In the genomic region with DNA sequence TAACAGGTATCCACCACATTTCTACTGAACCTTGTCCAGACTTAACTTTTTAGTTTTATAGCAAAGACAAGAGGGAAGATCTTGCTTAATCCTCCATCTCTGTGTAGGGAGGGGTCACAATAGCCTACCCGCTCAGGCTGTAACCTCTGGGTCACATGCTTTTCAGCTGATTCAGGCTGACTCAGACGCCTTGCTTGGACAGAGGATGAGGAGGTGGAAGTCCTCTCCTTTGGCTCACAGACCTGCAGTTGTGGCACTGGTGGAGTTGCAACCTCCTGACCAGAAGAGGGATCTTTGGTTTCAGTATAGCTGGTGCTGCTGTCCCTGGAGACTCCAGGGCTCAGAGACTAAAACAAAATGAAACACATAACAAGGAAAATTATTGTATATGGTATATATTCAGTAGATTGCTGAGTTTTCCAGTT, we compare ENCODE assay signal across 10 cellular contexts. TPM values are rescaled to one million over a fixed set of nuclear protein-coding genes. Genes with fewer than 3 reads are reported as not detected.
DNase-seq lines count a peak whose midpoint lies in the region; ATAC-seq and TF ChIP-seq lines count a peak whose summit lies in the region.
"Had no signal": no experiment of that assay in that cellular context is flagged by ENCODE, and none has a peak within 500 bp of the region (broad histone marks: within the 10 kb centered on the region; RNA-seq: fewer than 3 reads in every experiment).

No MANE protein-coding gene starts in this region.

- H3K9me3 ChIP-seq in heart right ventricle, result no peaks in the 10 kb centered on the region

- peaks cover 0 to 100% (median 87%) of the 10 kb centered on the region in 9 donors for H3K36me3 ChIP-seq in heart right ventricle

- no peaks in the 10 kb centered on the region for H3K27me3 ChIP-seq in heart right ventricle

- TF ChIP-seq CTCF in heart right ventricle (IDR thresholded peaks at IDR 0.05), result peak in 1 of 9 donors; percentile 12

- H3K4me3 Mint-ChIP-seq in activated T-helper 17 cell treated with anti-CD3 and anti-CD28 coated beads, Interleukin-2, amount 50 U/mL, for 72 hours, result no peak overlapping the region
- H3K4me3 Mint-ChIP-seq in naive thymus-derived CD8-positive, alpha-beta T cell, result no peak overlapping the region
- H3K4me3 Mint-ChIP-seq: activated T-helper 1 cell treated with anti-CD3 and anti-CD28 coated beads, Interleukin-12 subunit alpha, Interleukin-12 subunit beta, Interleukin-2, Interleukin-4 antibody, amounts not matched to agents 30 ng/mL and 10 ng/mL and 1 ng/mL, durations not matched to agents 14 hours and 24 hours and 36 hours had no signal

- ATAC-seq in activated T-helper 17 cell treated with anti-CD3 and anti-CD28 coated beads, Interleukin-2, amount 50 U/mL, for 72 hours (replicated peaks), result peak; percentile 70
- ATAC-seq in heart right ventricle (peak in 7 of 8 donors; percentile 65 to 96 (median 77)), HG03139 (IDR thresholded peaks at IDR 0.05; ENCODE audit: unreplicated experiment) (no peak)
- ATAC-seq in naive thymus-derived CD8-positive, alpha-beta T cell, result no peak

- peaks cover 0 to 42% (median 14%) of the 10 kb centered on the region in 9 donors for H3K4me1 ChIP-seq in heart right ventricle

- H3K27me3 Mint-ChIP-seq in activated T-helper 17 cell treated with anti-CD3 and anti-CD28 coated beads, Interleukin-2, amount 50 U/mL, for 72 hours, result no peaks in the 10 kb centered on the region
- no peaks in the 10 kb centered on the region for H3K27me3 Mint-ChIP-seq in naive thymus-derived CD8-positive, alpha-beta T cell

- no peaks in the 10 kb centered on the region for H3K4me1 Mint-ChIP-seq in activated T-helper 17 cell treated with anti-CD3 and anti-CD28 coated beads, Interleukin-2, amount 50 U/mL, for 72 hours
- H3K4me1 Mint-ChIP-seq in naive thymus-derived CD8-positive, alpha-beta T cell, result peaks cover 0 to 15% (median 2%) of the 10 kb centered on the region in 4 donors

- DNase-seq in ELF-1 (ENCODE audit: low read depth, low spot score), result peak; percentile 65
- no peak for DNase-seq in heart right ventricle
- DNase-seq in skeletal muscle cell (ENCODE audit: low read depth), result peak; percentile 95
- DNase-seq in NCI-H1694 (lab: John Stamatoyannopoulos, UW), result no peak
- DNase-seq in naive thymus-derived CD8-positive, alpha-beta T cell, result no peak
- no peak for DNase-seq in DMS153 (lab: John Stamatoyannopoulos, UW)
- DNase-seq: NCI-H1048 had no signal

- H3K4me3 ChIP-seq in heart right ventricle, result no peak overlapping the region
- H3K4me3 ChIP-seq in skeletal muscle cell (ENCODE audit: low read depth, low read length), result no peak overlapping the region

- H3K9me3 Mint-ChIP-seq in activated T-helper 17 cell treated with anti-CD3 and anti-CD28 coated beads, Interleukin-2, amount 50 U/mL, for 72 hours, result no peaks in the 10 kb centered on the region
- no peaks in the 10 kb centered on the region for H3K9me3 Mint-ChIP-seq in naive thymus-derived CD8-positive, alpha-beta T cell
- H3K9me3 Mint-ChIP-seq: activated T-helper 1 cell treated with anti-CD3 and anti-CD28 coated beads, Interleukin-12 subunit alpha, Interleukin-12 subunit beta, Interleukin-2, Interleukin-4 antibody, amounts not matched to agents 30 ng/mL and 10 ng/mL and 1 ng/mL, durations not matched to agents 14 hours and 24 hours and 36 hours had no signal

- peak overlapping the region; percentile 2 for H3K27ac Mint-ChIP-seq in activated T-helper 17 cell treated with anti-CD3 and anti-CD28 coated beads, Interleukin-2, amount 50 U/mL, for 72 hours
- H3K27ac Mint-ChIP-seq in naive thymus-derived CD8-positive, alpha-beta T cell, result no peak overlapping the region

- POLR2A ChIA-PET in naive thymus-derived CD8-positive, alpha-beta T cell (lab: Charles Lee), result interaction anchor here (3.2 kb wide), 1 partner anchor 16 kb away, joined by 15 read pairs; a partner anchor contains a TSS

- WGBS in heart right ventricle, 2 donors, result 32 to 33% methylated on average over 2 of the region's 2 CpGs

- H3K36me3 Mint-ChIP-seq in activated T-helper 17 cell treated with anti-CD3 and anti-CD28 coated beads, Interleukin-2, amount 50 U/mL, for 72 hours (ENCODE audit: low read depth), result peaks cover 97% of the 10 kb centered on the region
- peaks cover 8 to 96% (median 25%) of the 10 kb centered on the region in 3 donors for H3K36me3 Mint-ChIP-seq in naive thymus-derived CD8-positive, alpha-beta T cell

- intact Hi-C loops in heart right ventricle (cut with DNase I), result no loop called here

- peak overlapping the region in 3 of 10 donors; percentile 42 to 82 (median 59) for H3K27ac ChIP-seq in heart right ventricle

RNA-seq across cellular contexts. Expression of a gene that starts 16.2 kb away (rescaled TPM):
- 100 to 1,000 TPM; 187 to 214 TPM for total RNA-seq in activated T-helper 17 cell treated with anti-CD3 and anti-CD28 coated beads, Interleukin-2, amount 50 U/mL, for 72 hours
- 10 to 100 TPM; 60.2 to 79.7 (median 68.0) TPM for total RNA-seq in heart right ventricle
- polyA plus RNA-seq in heart right ventricle, result 100 to 1,000 TPM in 1 of 2 donors, 10 to 100 TPM in 1; 35.7 to 119 TPM
- total RNA-seq in naive thymus-derived CD8-positive, alpha-beta T cell, result 100 to 1,000 TPM; 311 to 322 TPM
- 10 to 100 TPM in 1 of 3 donors, 1 to 10 TPM in 2; 6.3 to 14.1 (median 8.6) TPM for polyA plus RNA-seq in naive thymus-derived CD8-positive, alpha-beta T cell

RNA-seq across cellular contexts. Expression of a gene that starts 16.6 kb away (rescaled TPM):
- 10 to 100 TPM; 40.3 to 53.4 TPM for total RNA-seq in activated T-helper 17 cell treated with anti-CD3 and anti-CD28 coated beads, Interleukin-2, amount 50 U/mL, for 72 hours
- total RNA-seq in heart right ventricle, result 10 to 100 TPM; 22.3 to 35.9 (median 28.4) TPM
- 10 to 100 TPM in 1 of 2 donors, 1 to 10 TPM in 1; 9.8 to 43.3 TPM for polyA plus RNA-seq in heart right ventricle
- total RNA-seq in naive thymus-derived CD8-positive, alpha-beta T cell, result 10 to 100 TPM; 39.4 to 49.0 TPM
- polyA plus RNA-seq in naive thymus-derived CD8-positive, alpha-beta T cell, result 100 to 1,000 TPM in 1 of 3 donors, 10 to 100 TPM in 2; 62.7 to 122 (median 78.5) TPM

RNA-seq across cellular contexts. Expression of a gene that starts 21.4 kb away (rescaled TPM):
- under 1 TPM; 0.48 TPM for total RNA-seq in activated T-helper 17 cell treated with anti-CD3 and anti-CD28 coated beads, Interleukin-2, amount 50 U/mL, for 72 hours
- 1 to 10 TPM in 7 of 10 donors, under 1 TPM in 3; 0.57 to 4.4 (median 1.3) TPM for total RNA-seq in heart right ventricle
- 1 to 10 TPM; 1.9 to 9.1 TPM for polyA plus RNA-seq in heart right ventricle
- total RNA-seq in naive thymus-derived CD8-positive, alpha-beta T cell, result 1 to 10 TPM in 1 of 2 experiments, under 1 TPM in 1; 0.96 to 1.2 TPM
- polyA plus RNA-seq in naive thymus-derived CD8-positive, alpha-beta T cell, result under 1 TPM; 0.06 to 0.31 (median 0.09) TPM

RNA-seq across cellular contexts. Expression of a gene that starts 26.1 kb away (rescaled TPM):
- total RNA-seq in activated T-helper 17 cell treated with anti-CD3 and anti-CD28 coated beads, Interleukin-2, amount 50 U/mL, for 72 hours, result not detected
- total RNA-seq in heart right ventricle, result not detected
- not detected for polyA plus RNA-seq in heart right ventricle
- not detected for total RNA-seq in naive thymus-derived CD8-positive, alpha-beta T cell
- polyA plus RNA-seq in naive thymus-derived CD8-positive, alpha-beta T cell, result not detected
- total RNA-seq: activated T-helper 1 cell treated with anti-CD3 and anti-CD28 coated beads, Interleukin-12 subunit alpha, Interleukin-12 subunit beta, Interleukin-2, Interleukin-4 antibody, amounts not matched to agents 30 ng/mL and 10 ng/mL and 1 ng/mL, durations not matched to agents 14 hours and 24 hours and 36 hours had no signal

RNA-seq across cellular contexts. Expression of a gene that starts 36.7 kb away (rescaled TPM):
- total RNA-seq in activated T-helper 17 cell treated with anti-CD3 and anti-CD28 coated beads, Interleukin-2, amount 50 U/mL, for 72 hours, result not detected
- total RNA-seq in heart right ventricle, result not detected
- not detected for polyA plus RNA-seq in heart right ventricle
- under 1 TPM; 0.23 to 0.36 TPM for total RNA-seq in naive thymus-derived CD8-positive, alpha-beta T cell
- polyA plus RNA-seq in naive thymus-derived CD8-positive, alpha-beta T cell, result under 1 TPM in 1 of 3 donors, not detected in 2; 0.12 TPM
- total RNA-seq: activated T-helper 1 cell treated with anti-CD3 and anti-CD28 coated beads, Interleukin-12 subunit alpha, Interleukin-12 subunit beta, Interleukin-2, Interleukin-4 antibody, amounts not matched to agents 30 ng/mL and 10 ng/mL and 1 ng/mL, durations not matched to agents 14 hours and 24 hours and 36 hours had no signal

Comparison
In these comparisons a context has a peak if more than half of its experiments do, and no peak if none do; other contexts are left out.
1. DNase-seq: peak in ELF-1 (single experiment) and skeletal muscle cell (single experiment); none in heart right ventricle (0 of 2), NCI-H1694 (single experiment), naive thymus-derived CD8-positive, alpha-beta T cell (0 of 10) and DMS153 (single experiment).
2. ATAC-seq: peak in activated T-helper 17 cell treated with anti-CD3 and anti-CD28 coated beads, Interleukin-2, amount 50 U/mL, for 72 hours (single experiment) and heart right ventricle (7 of 8); none in naive thymus-derived CD8-positive, alpha-beta T cell (0 of 2) and HG03139 (single experiment).